In the genomic region with DNA sequence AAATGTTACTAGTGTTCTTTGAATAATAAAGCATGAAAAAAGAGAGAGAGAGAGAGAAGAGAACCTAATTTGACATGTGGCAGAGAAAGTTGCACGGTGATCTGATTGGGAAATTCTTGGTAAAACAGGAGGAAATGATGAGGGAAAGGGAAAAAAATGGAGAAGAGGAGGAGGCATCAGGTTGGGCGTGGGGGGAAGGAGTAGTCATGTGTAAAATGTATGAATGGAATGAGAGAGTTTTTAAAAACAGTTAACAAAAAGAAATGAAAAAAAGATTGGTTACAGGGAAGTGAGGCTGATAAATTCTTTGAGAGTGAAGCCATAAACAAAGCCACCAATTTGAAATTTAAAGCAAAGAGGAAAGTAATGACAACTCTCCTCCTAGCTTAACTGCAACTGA, we compare ENCODE assay signal across 16 cellular contexts.
DNase-seq lines count a peak whose midpoint lies in the region; TF ChIP-seq lines count a peak whose summit lies in the region.
"Had no signal": no experiment of that assay in that cellular context is flagged by ENCODE, and none has a peak within 500 bp of the region (broad histone marks: within the 10 kb centered on the region; RNA-seq: fewer than 3 reads in every experiment).

No MANE protein-coding gene starts in this region.

- no peak overlapping the region for H3K4me3 Mint-ChIP-seq in endodermal cell
- H3K4me3 Mint-ChIP-seq: B cell, T-cell had no signal

- H2BK120ac ChIP-seq in mesendoderm (ENCODE audit: low read depth, low read length), result no peak overlapping the region

- H3K9me3 Mint-ChIP-seq in endodermal cell, result peaks cover 14% of the 10 kb centered on the region

- TF ChIP-seq CTCF in endodermal cell (conservative IDR thresholded peaks at IDR 0.05) (no peak), WERI-Rb-1 (IDR thresholded peaks at IDR 0.05; ENCODE audit: low read depth, low read length) (no peak)

- H2BK15ac ChIP-seq in mesendoderm (replicated peaks; ENCODE audit: low read depth), result no peak overlapping the region

- peaks cover 40% of the 10 kb centered on the region for H3K4me1 Mint-ChIP-seq in endodermal cell
- H3K4me1 Mint-ChIP-seq: B cell, T-cell had no signal

- no peak overlapping the region for H4K5ac ChIP-seq in mesendoderm (ENCODE audit: low read length)

- peak overlapping the region; percentile 54 for H3K27ac Mint-ChIP-seq in endodermal cell
- H3K27ac Mint-ChIP-seq: B cell, T-cell had no signal

- H3K79me1 ChIP-seq in mesendoderm (ENCODE audit: low read length), result no peaks in the 10 kb centered on the region

- peak; percentile 3 for DNase-seq in Caki2 (ENCODE audit: low read depth)
- DNase-seq in endodermal cell, result no peak
- DNase-seq in mesendoderm, result peak; percentile 42
- DNase-seq in WERI-Rb-1, result no peak
- no peak for DNase-seq in NCI-H1092 treated with DMSO at 0.1 percent for 48 hours (lab: John Stamatoyannopoulos, UW)
- DNase-seq in NCI-H1417 (lab: John Stamatoyannopoulos, UW), result no peak
- DNase-seq: MV-4-11, NCI-H1417 treated with DMSO at 0.1 percent for 48 hours, NCI-H187, NCI-H446, OCI-M1, SJCRH30, T-cell had no signal

- H3K9me3 ChIP-seq in HUES48 (ENCODE audit: control insufficient read depth, insufficient read depth, low read length) (no peaks in the 10 kb centered on the region), endodermal cell (ENCODE audit: control insufficient read depth, low read length) (no peaks in the 10 kb centered on the region), WERI-Rb-1 (ENCODE audit: severe bottlenecking) (no peaks in the 10 kb centered on the region)
- H3K9me3 ChIP-seq: SJCRH30 had no signal

- H2BK5ac ChIP-seq in mesendoderm (ENCODE audit: low read length), result peak overlapping the region; percentile 64

- H3K4me2 ChIP-seq in mesendoderm (ENCODE audit: low read length), result no peak overlapping the region
- H3K4me2 ChIP-seq: KMS-11 had no signal

- peak overlapping the region; percentile 40 for H3K18ac ChIP-seq in mesendoderm (ENCODE audit: low read length)

- H3K4me1 ChIP-seq in HUES48 (ENCODE audit: control insufficient read depth, insufficient read depth, low read length) (peaks cover 12% of the 10 kb centered on the region), endodermal cell (ENCODE audit: control insufficient read depth, insufficient read depth, low read length) (no peaks in the 10 kb centered on the region), mesendoderm (ENCODE audit: control insufficient read depth, low read depth, low read length) (peaks cover 6% of the 10 kb centered on the region)
- H3K4me1 ChIP-seq: SJCRH30 had no signal

- 44 to 50% methylated on average over 2 of the region's 2 CpGs for WGBS in endodermal cell (ENCODE audit: insufficient coverage in 1 of 2, insufficient read length in 1 of 2), 2 experiments
- WGBS in mesendoderm (ENCODE audit: extremely low coverage, insufficient coverage, low lambda C conversion rate), result 100% methylated on average over 1 of the region's 2 CpGs

- no peaks in the 10 kb centered on the region for H3K27me3 Mint-ChIP-seq in endodermal cell (ENCODE audit: insufficient read depth)
- H3K27me3 Mint-ChIP-seq: B cell, T-cell had no signal

- H3K27me3 ChIP-seq in HUES48 (ENCODE audit: control insufficient read depth, insufficient read depth, low read length) (no peaks in the 10 kb centered on the region), endodermal cell (ENCODE audit: control insufficient read depth, insufficient read depth, low read length, poor library complexity, severe bottlenecking) (no peaks in the 10 kb centered on the region), mesendoderm (ENCODE audit: insufficient read depth, low read length, poor library complexity) (no peaks in the 10 kb centered on the region), WERI-Rb-1 (ENCODE audit: insufficient read depth, low read depth, severe bottlenecking) (no peaks in the 10 kb centered on the region)

- no peak overlapping the region for H3K9ac ChIP-seq in HUES48 (ENCODE audit: low read depth, low read length)
- no peak overlapping the region for H3K9ac ChIP-seq in endodermal cell (ENCODE audit: extremely low read depth, low read length, poor library complexity, severe bottlenecking)
- H3K9ac ChIP-seq in mesendoderm (ENCODE audit: low read length), result no peak overlapping the region
- H3K9ac ChIP-seq: KMS-11 had no signal

- no peak overlapping the region for H3K4ac ChIP-seq in mesendoderm (ENCODE audit: low read depth, low read length)

- no peaks in the 10 kb centered on the region for H3K79me2 ChIP-seq in mesendoderm (ENCODE audit: control insufficient read depth, insufficient read depth, low read length)

- peak overlapping the region; percentile 65 for H3K27ac ChIP-seq in HUES48 (ENCODE audit: low read depth, low read length)
- H3K27ac ChIP-seq in endodermal cell (ENCODE audit: low read depth, low read length), result no peak overlapping the region
- peak overlapping the region; percentile 53 for H3K27ac ChIP-seq in mesendoderm (ENCODE audit: low read depth, low read length)
- H3K27ac ChIP-seq in WERI-Rb-1, result no peak overlapping the region
- H3K27ac ChIP-seq: KMS-11, SJCRH30 had no signal

- H3K36me3 ChIP-seq in HUES48 (ENCODE audit: control insufficient read depth, insufficient read depth, low read length) (no peaks in the 10 kb centered on the region), endodermal cell (ENCODE audit: control insufficient read depth, insufficient read depth, low read length) (no peaks in the 10 kb centered on the region), mesendoderm (ENCODE audit: control insufficient read depth, insufficient read depth, low read length) (no peaks in the 10 kb centered on the region), WERI-Rb-1 (no peaks in the 10 kb centered on the region)
- H3K36me3 ChIP-seq: SJCRH30 had no signal

- H2AK5ac ChIP-seq in mesendoderm (ENCODE audit: low read length), result no peak overlapping the region

- in situ Hi-C loops in Caki2 (cut with HindIII; ENCODE audit: low pct_unique_long_range_greater_than_20kb, low sequenced_read_pairs), result no loop called here

- H3K23ac ChIP-seq in mesendoderm (ENCODE audit: low read length), result no peak overlapping the region

- no peak overlapping the region for H4K8ac ChIP-seq in mesendoderm (ENCODE audit: low read depth, low read length)

- H3K4me3 ChIP-seq in HUES48 (ENCODE audit: low read depth, low read length), result no peak overlapping the region
- no peak overlapping the region for H3K4me3 ChIP-seq in endodermal cell (ENCODE audit: low read length)
- no peak overlapping the region for H3K4me3 ChIP-seq in mesendoderm (ENCODE audit: low read length)
- no peak overlapping the region for H3K4me3 ChIP-seq in WERI-Rb-1 (ENCODE audit: low read depth, low read length)
- H3K4me3 ChIP-seq: SJCRH30 had no signal

- H3K36me3 Mint-ChIP-seq in endodermal cell (ENCODE audit: low read depth), result peaks cover 7% of the 10 kb centered on the region
- H3K36me3 Mint-ChIP-seq: T-cell had no signal

- H3K56ac ChIP-seq in mesendoderm (ENCODE audit: low read length), result peak overlapping the region; percentile 59

Comparison
In these comparisons a context has a peak if more than half of its experiments do, and no peak if none do; other contexts are left out.
1. DNase-seq: peak in Caki2 (single experiment) and mesendoderm (single experiment); none in endodermal cell (single experiment), WERI-Rb-1 (single experiment), NCI-H1092 treated with DMSO at 0.1 percent for 48 hours (single experiment) and NCI-H1417 (0 of 3).
2. H3K27ac ChIP-seq: peak in HUES48 (single experiment) and mesendoderm (single experiment); none in endodermal cell (single experiment) and WERI-Rb-1 (single experiment).